In the genomic region with DNA sequence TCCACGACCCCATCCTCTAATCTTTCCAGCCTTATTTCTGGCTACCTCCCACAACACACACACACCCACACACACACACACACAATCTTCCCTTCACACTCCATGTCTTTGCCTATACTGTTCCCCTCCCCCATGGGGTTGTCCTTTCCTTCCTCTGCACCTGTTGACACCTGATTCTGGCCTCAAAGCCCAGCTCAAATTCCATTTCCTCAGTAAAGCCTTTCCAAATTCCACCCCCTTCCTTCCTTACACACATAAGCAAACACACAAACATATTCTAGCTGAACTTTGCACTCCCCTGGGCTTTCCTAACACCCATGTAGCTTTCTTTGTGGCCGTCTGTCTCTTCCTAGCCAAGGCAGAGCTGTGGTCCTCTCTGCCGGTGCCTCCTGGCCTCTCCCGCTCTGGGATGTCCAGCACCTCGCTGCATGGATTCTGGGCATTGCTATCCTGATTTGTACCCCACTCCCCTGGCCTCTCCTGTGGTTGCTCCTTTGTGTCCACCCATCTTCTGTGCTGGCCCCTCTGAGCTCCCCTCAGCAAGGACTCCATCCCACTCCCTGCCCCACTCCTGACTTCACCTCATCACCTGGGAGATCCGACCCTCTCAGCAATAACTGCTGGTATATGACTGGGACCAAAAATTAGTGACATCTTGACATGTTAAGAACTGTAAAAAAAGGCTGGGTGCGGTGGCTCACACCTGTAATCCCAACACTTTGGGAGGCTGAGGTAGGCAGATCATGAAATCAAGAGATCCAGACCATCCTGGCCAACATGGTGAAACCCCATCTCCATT, we compare ENCODE assay signal across 2 cellular contexts.
TF ChIP-seq lines count a peak whose summit lies in the region.

No MANE protein-coding gene starts in this region.

TF ChIP-seq in GM12878, 131 proteins besides CTCF, POLR2A, EP300 and RAD21:
- TF ChIP-seq, protein P1, sequence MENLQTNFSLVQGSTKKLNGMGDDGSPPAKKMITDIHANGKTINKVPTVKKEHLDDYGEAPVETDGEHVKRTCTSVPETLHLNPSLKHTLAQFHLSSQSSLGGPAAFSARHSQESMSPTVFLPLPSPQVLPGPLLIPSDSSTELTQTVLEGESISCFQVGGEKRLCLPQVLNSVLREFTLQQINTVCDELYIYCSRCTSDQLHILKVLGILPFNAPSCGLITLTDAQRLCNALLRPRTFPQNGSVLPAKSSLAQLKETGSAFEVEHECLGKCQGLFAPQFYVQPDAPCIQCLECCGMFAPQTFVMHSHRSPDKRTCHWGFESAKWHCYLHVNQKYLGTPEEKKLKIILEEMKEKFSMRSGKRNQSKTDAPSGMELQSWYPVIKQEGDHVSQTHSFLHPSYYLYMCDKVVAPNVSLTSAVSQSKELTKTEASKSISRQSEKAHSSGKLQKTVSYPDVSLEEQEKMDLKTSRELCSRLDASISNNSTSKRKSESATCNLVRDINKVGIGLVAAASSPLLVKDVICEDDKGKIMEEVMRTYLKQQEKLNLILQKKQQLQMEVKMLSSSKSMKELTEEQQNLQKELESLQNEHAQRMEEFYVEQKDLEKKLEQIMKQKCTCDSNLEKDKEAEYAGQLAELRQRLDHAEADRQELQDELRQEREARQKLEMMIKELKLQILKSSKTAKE (IDR thresholded peaks at IDR 0.05; ENCODE audit: low read depth, poor library complexity, severe bottlenecking), result no peak
- TF ChIP-seq YBX1 (IDR thresholded peaks at IDR 0.05), result no peak
- TF ChIP-seq, protein P2, sequence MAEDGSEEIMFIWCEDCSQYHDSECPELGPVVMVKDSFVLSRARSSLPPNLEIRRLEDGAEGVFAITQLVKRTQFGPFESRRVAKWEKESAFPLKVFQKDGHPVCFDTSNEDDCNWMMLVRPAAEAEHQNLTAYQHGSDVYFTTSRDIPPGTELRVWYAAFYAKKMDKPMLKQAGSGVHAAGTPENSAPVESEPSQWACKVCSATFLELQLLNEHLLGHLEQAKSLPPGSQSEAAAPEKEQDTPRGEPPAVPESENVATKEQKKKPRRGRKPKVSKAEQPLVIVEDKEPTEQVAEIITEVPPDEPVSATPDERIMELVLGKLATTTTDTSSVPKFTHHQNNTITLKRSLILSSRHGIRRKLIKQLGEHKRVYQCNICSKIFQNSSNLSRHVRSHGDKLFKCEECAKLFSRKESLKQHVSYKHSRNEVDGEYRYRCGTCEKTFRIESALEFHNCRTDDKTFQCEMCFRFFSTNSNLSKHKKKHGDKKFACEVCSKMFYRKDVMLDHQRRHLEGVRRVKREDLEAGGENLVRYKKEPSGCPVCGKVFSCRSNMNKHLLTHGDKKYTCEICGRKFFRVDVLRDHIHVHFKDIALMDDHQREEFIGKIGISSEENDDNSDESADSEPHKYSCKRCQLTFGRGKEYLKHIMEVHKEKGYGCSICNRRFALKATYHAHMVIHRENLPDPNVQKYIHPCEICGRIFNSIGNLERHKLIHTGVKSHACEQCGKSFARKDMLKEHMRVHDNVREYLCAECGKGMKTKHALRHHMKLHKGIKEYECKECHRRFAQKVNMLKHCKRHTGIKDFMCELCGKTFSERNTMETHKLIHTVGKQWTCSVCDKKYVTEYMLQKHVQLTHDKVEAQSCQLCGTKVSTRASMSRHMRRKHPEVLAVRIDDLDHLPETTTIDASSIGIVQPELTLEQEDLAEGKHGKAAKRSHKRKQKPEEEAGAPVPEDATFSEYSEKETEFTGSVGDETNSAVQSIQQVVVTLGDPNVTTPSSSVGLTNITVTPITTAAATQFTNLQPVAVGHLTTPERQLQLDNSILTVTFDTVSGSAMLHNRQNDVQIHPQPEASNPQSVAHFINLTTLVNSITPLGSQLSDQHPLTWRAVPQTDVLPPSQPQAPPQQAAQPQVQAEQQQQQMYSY (CRISPR knock-in tag; IDR thresholded peaks at IDR 0.05), result no peak
- TF ChIP-seq, protein P3, sequence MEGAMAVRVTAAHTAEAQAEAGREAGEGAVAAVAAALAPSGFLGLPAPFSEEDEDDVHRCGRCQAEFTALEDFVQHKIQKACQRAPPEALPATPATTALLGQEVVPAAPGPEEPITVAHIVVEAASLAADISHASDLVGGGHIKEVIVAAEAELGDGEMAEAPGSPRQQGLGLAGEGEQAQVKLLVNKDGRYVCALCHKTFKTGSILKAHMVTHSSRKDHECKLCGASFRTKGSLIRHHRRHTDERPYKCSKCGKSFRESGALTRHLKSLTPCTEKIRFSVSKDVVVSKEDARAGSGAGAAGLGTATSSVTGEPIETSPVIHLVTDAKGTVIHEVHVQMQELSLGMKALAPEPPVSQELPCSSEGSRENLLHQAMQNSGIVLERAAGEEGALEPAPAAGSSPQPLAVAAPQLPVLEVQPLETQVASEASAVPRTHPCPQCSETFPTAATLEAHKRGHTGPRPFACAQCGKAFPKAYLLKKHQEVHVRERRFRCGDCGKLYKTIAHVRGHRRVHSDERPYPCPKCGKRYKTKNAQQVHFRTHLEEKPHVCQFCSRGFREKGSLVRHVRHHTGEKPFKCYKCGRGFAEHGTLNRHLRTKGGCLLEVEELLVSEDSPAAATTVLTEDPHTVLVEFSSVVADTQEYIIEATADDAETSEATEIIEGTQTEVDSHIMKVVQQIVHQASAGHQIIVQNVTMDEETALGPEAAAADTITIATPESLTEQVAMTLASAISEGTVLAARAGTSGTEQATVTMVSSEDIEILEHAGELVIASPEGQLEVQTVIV (IDR thresholded peaks at IDR 0.05; ENCODE audit: borderline replicate concordance, partially characterized antibody), result peak; percentile 26
- TF ChIP-seq FOXK2 (IDR thresholded peaks at IDR 0.05), result peak; percentile 40; the same call in 1 of the 2 replicates

TF ChIP-seq in liver, 16 proteins besides CTCF, POLR2A, EP300 and RAD21 (continued from another document):
- TF ChIP-seq REST (IDR thresholded peaks at IDR 0.05) (peak; percentile 74), GABPA (IDR thresholded peaks at IDR 0.05 in 1 of 2, conservative IDR thresholded peaks at IDR 0.05 in 1 of 2) (peak in 1 of 2 donors; percentile 65), EGR1 (IDR thresholded peaks at IDR 0.05; ENCODE audit: low read depth in 2 of 2) (peak; percentile 78 to 97), NR2F2 (IDR thresholded peaks at IDR 0.05) (peak; percentile 55), JUND (IDR thresholded peaks at IDR 0.05) (peak; percentile 73 to 78), TAF1 (conservative IDR thresholded peaks at IDR 0.05) (peak; percentile 55), HNF4A (conservative IDR thresholded peaks at IDR 0.05) (peak; percentile 97 to 98)
- TF ChIP-seq, protein P4, sequence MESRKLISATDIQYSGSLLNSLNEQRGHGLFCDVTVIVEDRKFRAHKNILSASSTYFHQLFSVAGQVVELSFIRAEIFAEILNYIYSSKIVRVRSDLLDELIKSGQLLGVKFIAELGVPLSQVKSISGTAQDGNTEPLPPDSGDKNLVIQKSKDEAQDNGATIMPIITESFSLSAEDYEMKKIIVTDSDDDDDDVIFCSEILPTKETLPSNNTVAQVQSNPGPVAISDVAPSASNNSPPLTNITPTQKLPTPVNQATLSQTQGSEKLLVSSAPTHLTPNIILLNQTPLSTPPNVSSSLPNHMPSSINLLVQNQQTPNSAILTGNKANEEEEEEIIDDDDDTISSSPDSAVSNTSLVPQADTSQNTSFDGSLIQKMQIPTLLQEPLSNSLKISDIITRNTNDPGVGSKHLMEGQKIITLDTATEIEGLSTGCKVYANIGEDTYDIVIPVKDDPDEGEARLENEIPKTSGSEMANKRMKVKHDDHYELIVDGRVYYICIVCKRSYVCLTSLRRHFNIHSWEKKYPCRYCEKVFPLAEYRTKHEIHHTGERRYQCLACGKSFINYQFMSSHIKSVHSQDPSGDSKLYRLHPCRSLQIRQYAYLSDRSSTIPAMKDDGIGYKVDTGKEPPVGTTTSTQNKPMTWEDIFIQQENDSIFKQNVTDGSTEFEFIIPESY (IDR thresholded peaks at IDR 0.05), result peak; percentile 84
- TF ChIP-seq, protein P5, sequence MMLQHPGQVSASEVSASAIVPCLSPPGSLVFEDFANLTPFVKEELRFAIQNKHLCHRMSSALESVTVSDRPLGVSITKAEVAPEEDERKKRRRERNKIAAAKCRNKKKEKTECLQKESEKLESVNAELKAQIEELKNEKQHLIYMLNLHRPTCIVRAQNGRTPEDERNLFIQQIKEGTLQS (IDR thresholded peaks at IDR 0.05), result peak; percentile 41
